ENCODE assay signal across 10 cellular contexts in the genomic region with DNA sequence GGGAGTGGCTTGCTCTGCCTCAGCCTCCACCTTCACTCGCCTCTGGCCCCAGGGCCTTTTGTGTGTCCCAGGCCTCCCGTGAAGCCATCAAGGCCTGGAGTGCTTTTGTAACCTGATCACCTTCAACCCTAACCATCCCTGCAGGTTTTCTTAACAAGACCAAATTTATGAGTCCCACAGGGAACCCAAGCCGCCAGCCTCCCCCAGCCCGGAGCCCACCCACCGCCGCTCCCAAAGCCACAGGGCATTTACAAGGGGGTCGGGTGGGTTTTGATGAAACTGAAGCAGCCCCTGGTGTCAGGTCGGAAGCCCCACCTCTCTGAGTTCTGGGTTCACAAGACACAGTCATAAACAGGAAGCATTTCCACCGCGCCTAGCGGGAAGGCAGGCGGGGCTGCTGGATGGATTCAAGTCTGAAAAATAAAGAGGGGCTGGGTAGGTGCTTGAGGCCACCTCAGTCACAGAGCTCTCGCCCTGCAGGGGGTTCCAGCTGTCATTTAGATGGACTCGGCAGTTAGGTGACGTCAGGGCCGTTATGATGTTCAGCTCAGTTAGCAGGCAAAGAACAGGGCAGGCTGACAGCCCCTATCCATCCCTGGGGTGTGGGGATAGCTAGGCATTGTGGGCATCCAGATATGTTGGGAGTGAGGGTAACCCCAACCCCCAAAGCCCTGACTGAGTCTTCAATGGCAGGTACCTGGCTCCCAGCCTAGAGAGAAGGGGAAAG.
DNase-seq lines count a peak whose midpoint lies in the region; ATAC-seq lines count a peak whose summit lies in the region.
"Had no signal": no experiment of that assay in that cellular context is flagged by ENCODE, and none has a peak within 500 bp of the region (broad histone marks: within the 10 kb centered on the region; RNA-seq: fewer than 3 reads in every experiment).

No MANE protein-coding gene starts in this region.

- no peak for ATAC-seq in HG02798 (IDR thresholded peaks at IDR 0.05; ENCODE audit: poor library complexity, unreplicated experiment)
- ATAC-seq: A549 had no signal

- in situ Hi-C loops in G401 (cut with HindIII; ENCODE audit: low sequenced_read_pairs): no loop called here

- peak; percentile 37 to 40 for DNase-seq in SHP77 (lab: John Stamatoyannopoulos, UW)
- DNase-seq in SHP77 treated with DMSO at 0.1 percent for 48 hours (lab: John Stamatoyannopoulos, UW): no peak
- DNase-seq in RPMI8226: peak; percentile 15
- peak; percentile 70 for DNase-seq in ecto neural progenitor cell (ENCODE audit: low spot score)
- peak; percentile 37 for DNase-seq in stimulated activated CD8-positive, alpha-beta memory T cell treated with anti-CD3 and anti-CD28 coated beads, Interleukin-4, amount 100 ng/mL, for 48 hours
- no peak for DNase-seq in GM03348 (ENCODE audit: low spot score)
- DNase-seq in G401 (ENCODE audit: low spot score): no peak
- DNase-seq: MM.1S had no signal

Comparison
In these comparisons a context has a peak if more than half of its experiments do, and no peak if none do; other contexts are left out.
1. DNase-seq: peak in SHP77 (2 of 2), RPMI8226 (single experiment), ecto neural progenitor cell (single experiment) and stimulated activated CD8-positive, alpha-beta memory T cell treated with anti-CD3 and anti-CD28 coated beads, Interleukin-4, amount 100 ng/mL, for 48 hours (single experiment); none in SHP77 treated with DMSO at 0.1 percent for 48 hours (single experiment), GM03348 (single experiment) and G401 (single experiment).